ENCODE assay signal across 8 cellular contexts in genomic region chr17:7021993-7022778, GRCh38. TPM values are rescaled to one million over a fixed set of nuclear protein-coding genes. Genes with fewer than 3 reads are reported as not detected.
DNase-seq lines count a peak whose midpoint lies in the region; ATAC-seq and TF ChIP-seq lines count a peak whose summit lies in the region.

No MANE protein-coding gene starts in this region.

- peak; percentile 18 for TF ChIP-seq POLR2A in GM10847 (IDR thresholded peaks at IDR 0.05; ENCODE audit: extremely low read depth, insufficient read length)

- H3K27me3 Mint-ChIP-seq in chondrocyte (ENCODE audit: low read depth) = peaks cover 11% of the 10 kb centered on the region

- peak; percentile 49 for ATAC-seq in HG02610 (IDR thresholded peaks at IDR 0.05; ENCODE audit: unreplicated experiment)
- peak; percentile 77 to 85 for ATAC-seq in activated CD4-positive, CD25-positive, alpha-beta regulatory T cell treated with anti-CD3 and anti-CD28 coated beads, Interleukin-2, amount 50 U/mL, for 24 hours
- peak; percentile 65 for ATAC-seq in left colon
- no peak for ATAC-seq in GM18858 (IDR thresholded peaks at IDR 0.05; ENCODE audit: unreplicated experiment)

- H3K4me3 Mint-ChIP-seq in chondrocyte (ENCODE audit: unreplicated experiment) = peak overlapping the region; percentile 19

- peak; percentile 97 for TF ChIP-seq CTCF in chondrocyte (IDR thresholded peaks at IDR 0.05)

- no peaks in the 10 kb centered on the region for H3K9me3 Mint-ChIP-seq in chondrocyte (ENCODE audit: low read depth)

- no peaks in the 10 kb centered on the region for H3K36me3 Mint-ChIP-seq in chondrocyte (ENCODE audit: low read depth)

- H3K27ac Mint-ChIP-seq in chondrocyte (ENCODE audit: unreplicated experiment) = no peak overlapping the region

- intact Hi-C loops in left colon (cut with DNase I, micrococcal nuclease) = no loop called here

- peak; percentile 33 to 80 for DNase-seq in NCI-H1930 (lab: John Stamatoyannopoulos, UW)
- DNase-seq in chondrocyte (ENCODE audit: low spot score) = no peak
- DNase-seq in left colon = peak in 1 of 2 donors; percentile 83
- peak; percentile 83 to 88 for DNase-seq in stimulated activated CD4-positive, alpha-beta T cell treated with anti-CD3 and anti-CD28 coated beads, Interleukin-2, amount 100 ng/mL, for 24 hours

- peaks cover 17% of the 10 kb centered on the region for H3K4me1 Mint-ChIP-seq in chondrocyte (ENCODE audit: low read depth)

RNA-seq across cellular contexts. Expression of gene BCL6B, which starts 0.7 kb away (rescaled TPM):
- total RNA-seq in chondrocyte = not detected in 3 replicates
- 1 to 10 TPM; 2.0 to 2.6 TPM for total RNA-seq in left colon

RNA-seq across cellular contexts. Expression of gene RNASEK, which starts 9.8 kb away (rescaled TPM):
- 241 to 266 TPM (median 259 TPM) in 3 replicates for total RNA-seq in chondrocyte
- 100 to 1,000 TPM; 183 to 188 TPM for total RNA-seq in left colon

RNA-seq across cellular contexts. Expression of gene SLC16A13, which starts 13.6 kb away (rescaled TPM):
- total RNA-seq in chondrocyte (3.5 to 5.4 TPM (median 4.8 TPM) in 3 replicates), left colon (10 to 100 TPM in 1 of 2 donors, 1 to 10 TPM in 1; 9.0 to 10.0 TPM)

RNA-seq across cellular contexts. Expression of gene SLC16A11, which starts 21.7 kb away (rescaled TPM):
- total RNA-seq in chondrocyte (0.41 to 0.85 TPM (median 0.47 TPM) in 3 replicates), left colon (under 1 TPM; 0.58 to 0.84 TPM)

RNA-seq across cellular contexts. Expression of gene ALOX12, which starts 26.3 kb away (rescaled TPM):
- total RNA-seq in chondrocyte (not detected in 3 replicates), left colon (not detected)
